Comparison of ENCODE assay signal across 34 cellular contexts in the genomic region with DNA sequence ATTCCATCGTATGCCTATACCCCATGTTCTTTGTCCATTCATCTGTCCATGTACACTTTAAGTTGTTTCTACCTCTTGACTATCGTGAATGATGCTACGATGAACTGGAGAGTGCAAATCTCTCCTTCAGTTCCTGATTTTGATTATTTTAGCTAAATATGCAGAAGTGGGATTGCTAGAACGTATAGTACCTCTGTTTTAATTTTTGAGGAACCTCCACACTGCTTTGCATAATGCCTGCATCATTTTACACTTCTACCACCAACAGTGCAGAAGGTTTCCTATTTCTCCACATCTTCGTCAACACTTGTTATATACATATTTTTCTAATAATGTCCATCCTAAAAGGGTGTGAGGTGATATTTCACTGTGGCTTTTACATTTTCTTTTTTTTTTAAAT. TPM values are rescaled to one million over a fixed set of nuclear protein-coding genes. Genes with fewer than 3 reads are reported as not detected.
"Had no signal": no experiment of that assay in that cellular context is flagged by ENCODE, and none has a peak within 500 bp of the region (broad histone marks: within the 10 kb centered on the region; RNA-seq: fewer than 3 reads in every experiment).

No MANE protein-coding gene starts in this region.

- H3K4me3 Mint-ChIP-seq: activated CD4-positive, alpha-beta memory T cell treated with anti-CD3 and anti-CD28 coated beads for 36 hours; activated CD4-positive, alpha-beta T cell treated with anti-CD3 and anti-CD28 coated beads, Interleukin-2, amount 10 ng/mL, durations not matched to agents 24 days and 14 days; activated naive CD4-positive, alpha-beta T cell treated with anti-CD3 and anti-CD28 coated beads, Interleukin-2, amount 10 ng/mL, durations not matched to agents 7 days and 5 days; activated naive CD8-positive, alpha-beta T cell treated with anti-CD3 and anti-CD28 coated beads, Interleukin-2, amount 10 ng/mL, durations not matched to agents 7 days and 5 days; brain; endodermal cell; nephron progenitor cell; stimulated activated effector memory CD8-positive, alpha-beta T cell treated with anti-CD3 and anti-CD28 coated beads, Interleukin-12 subunit alpha, Interleukin-12 subunit beta, amount 100 ng/mL, for 72 hours; stimulated activated naive CD8-positive, alpha-beta T cell treated with anti-CD3 and anti-CD28 coated beads, Interleukin-15, amount 100 ng/mL, for 72 hours; type B pancreatic cell had no signal

- H3K27ac Mint-ChIP-seq: activated CD4-positive, alpha-beta memory T cell treated with anti-CD3 and anti-CD28 coated beads for 36 hours; activated CD4-positive, alpha-beta T cell treated with anti-CD3 and anti-CD28 coated beads, Interleukin-2, amount 10 ng/mL, durations not matched to agents 24 days and 14 days; activated naive CD4-positive, alpha-beta T cell treated with anti-CD3 and anti-CD28 coated beads, Interleukin-2, amount 10 ng/mL, durations not matched to agents 7 days and 5 days; activated naive CD8-positive, alpha-beta T cell treated with anti-CD3 and anti-CD28 coated beads, Interleukin-2, amount 10 ng/mL, durations not matched to agents 7 days and 5 days; brain; endodermal cell; nephron progenitor cell; progenitor cell of endocrine pancreas; stimulated activated effector memory CD8-positive, alpha-beta T cell treated with anti-CD3 and anti-CD28 coated beads, Interleukin-12 subunit alpha, Interleukin-12 subunit beta, amount 100 ng/mL, for 72 hours; stimulated activated naive CD8-positive, alpha-beta T cell treated with anti-CD3 and anti-CD28 coated beads, Interleukin-15, amount 100 ng/mL, for 72 hours; type B pancreatic cell had no signal

- ATAC-seq: esophagus mucosa; left lung; lower lobe of right lung; mucosa of descending colon; sciatic nerve; stimulated activated effector memory CD8-positive, alpha-beta T cell treated with anti-CD3 and anti-CD28 coated beads, Interleukin-12 subunit alpha, Interleukin-12 subunit beta, amount 100 ng/mL, for 72 hours; stimulated activated naive CD8-positive, alpha-beta T cell treated with anti-CD3 and anti-CD28 coated beads, Interleukin-15, amount 100 ng/mL, for 72 hours had no signal

- H3K27me3 Mint-ChIP-seq: activated naive CD4-positive, alpha-beta T cell treated with anti-CD3 and anti-CD28 coated beads, Interleukin-2, amount 10 ng/mL, durations not matched to agents 7 days and 5 days; progenitor cell of endocrine pancreas; type B pancreatic cell had no signal

- H3K36me3 ChIP-seq: ascending aorta, cardiac muscle cell, left lung, lower lobe of right lung, ovary, uterus had no signal

- H3K27ac ChIP-seq: ascending aorta, cardiac muscle cell, coronary artery, left lung, lower lobe of right lung, neutrophil, ovary, skin epidermis, uterus had no signal

- H3K36me3 Mint-ChIP-seq: activated naive CD8-positive, alpha-beta T cell treated with anti-CD3 and anti-CD28 coated beads, Interleukin-2, amount 10 ng/mL, durations not matched to agents 7 days and 5 days; brain; stimulated activated effector memory CD8-positive, alpha-beta T cell treated with anti-CD3 and anti-CD28 coated beads, Interleukin-12 subunit alpha, Interleukin-12 subunit beta, amount 100 ng/mL, for 72 hours; type B pancreatic cell had no signal

- H3K9me3 Mint-ChIP-seq: type B pancreatic cell had no signal

- H3K9me3 ChIP-seq: neutrophil, ovary had no signal

- DNase-seq: activated CD4-positive, alpha-beta memory T cell treated with anti-CD3 and anti-CD28 coated beads for 36 hours; activated CD4-positive, alpha-beta T cell treated with anti-CD3 and anti-CD28 coated beads, Interleukin-2, amount 10 ng/mL, durations not matched to agents 24 days and 14 days; activated CD4-positive, CD25-positive, alpha-beta regulatory T cell treated with anti-CD3 and anti-CD28 coated beads, Interleukin-2, amount 50 U/mL, for 72 hours; activated CD8-positive, alpha-beta memory T cell treated with anti-CD3 and anti-CD28 coated beads, Interleukin-2, amount 50 U/mL, for 4 hours; activated gamma-delta T cell; activated naive CD4-positive, alpha-beta T cell treated with anti-CD3 and anti-CD28 coated beads, Interleukin-2, amount 10 ng/mL, durations not matched to agents 7 days and 5 days; activated naive CD8-positive, alpha-beta T cell treated with anti-CD3 and anti-CD28 coated beads, Interleukin-2, amount 10 ng/mL, durations not matched to agents 7 days and 5 days; activated T-cell treated with anti-CD3 and anti-CD28 coated beads, Interleukin-2, amount 50 U/mL, for 1 hour; cerebellar nuclear complex; endodermal cell; foreskin fibroblast; kidney glomerular epithelial cell; left lung; lower lobe of right lung; mucosa of descending colon; nephron progenitor cell; ovary; stimulated activated CD4-positive, alpha-beta T cell treated with anti-CD3 and anti-CD28 coated beads, Interleukin-12 subunit alpha, Interleukin-12 subunit beta, amount 100 ng/mL, for 4 hours; stimulated activated CD4-positive, alpha-beta T cell treated with anti-CD3 and anti-CD28 coated beads, Interleukin-4, amount 100 ng/mL, for 1 hour; stimulated activated naive CD8-positive, alpha-beta T cell treated with anti-CD3 and anti-CD28 coated beads, Interleukin-15, amount 100 ng/mL, for 72 hours; substantia nigra; T1000; uterus had no signal

- H3K27me3 ChIP-seq: ascending aorta, cardiac muscle cell, left lung, ovary, uterus had no signal

- H3K4me3 ChIP-seq: ascending aorta, cardiac muscle cell, coronary artery, left lung, lower lobe of right lung, mucosa of descending colon, ovary, skin epidermis, uterus had no signal

- H3K4me1 Mint-ChIP-seq: activated CD4-positive, alpha-beta T cell treated with anti-CD3 and anti-CD28 coated beads, Interleukin-2, amount 10 ng/mL, durations not matched to agents 24 days and 14 days; activated naive CD4-positive, alpha-beta T cell treated with anti-CD3 and anti-CD28 coated beads, Interleukin-2, amount 10 ng/mL, durations not matched to agents 7 days and 5 days; activated naive CD8-positive, alpha-beta T cell treated with anti-CD3 and anti-CD28 coated beads, Interleukin-2, amount 10 ng/mL, durations not matched to agents 7 days and 5 days; brain; endodermal cell; nephron progenitor cell; stimulated activated effector memory CD8-positive, alpha-beta T cell treated with anti-CD3 and anti-CD28 coated beads, Interleukin-12 subunit alpha, Interleukin-12 subunit beta, amount 100 ng/mL, for 72 hours; stimulated activated naive CD8-positive, alpha-beta T cell treated with anti-CD3 and anti-CD28 coated beads, Interleukin-15, amount 100 ng/mL, for 72 hours had no signal

- H3K4me1 ChIP-seq: ascending aorta, left lung, lower lobe of right lung, uterus had no signal

RNA-seq across cellular contexts. Expression of a gene that starts 43.9 kb away (rescaled TPM):
- polyA plus RNA-seq: cardiac muscle cell had no signal
